Comparison of ENCODE assay signal across 8 cellular contexts in genomic region chr7:149090397-149091195, GRCh38. TPM values are rescaled to one million over a fixed set of nuclear protein-coding genes. Genes with fewer than 3 reads are reported as not detected.
DNase-seq lines count a peak whose midpoint lies in the region; ATAC-seq and TF ChIP-seq lines count a peak whose summit lies in the region.

Gene ZNF786, minus strand, starts transcription at chr7:149090718. Its CDS starts 78 bp downstream, at chr7:149090640.

- DNase-seq in GM12865 (ENCODE audit: low read depth) (peak; percentile 97), NCI-H1048 (lab: John Stamatoyannopoulos, UW) (peak; percentile 60), Right ventricle myocardium superior (peak; percentile 91), trophoblast cell (peak; percentile 82 to 91), transverse colon (peak; percentile 90)

- H3K27me3 ChIP-seq in trophoblast cell (ENCODE audit: insufficient read depth, low read length) (no peaks in the 10 kb centered on the region), transverse colon (no peaks in the 10 kb centered on the region)

- in situ Hi-C loops in transverse colon (cut with MboI; ENCODE audit: low pct_ligation_motif_present in 1 of 4, low pct_unique_long_range_greater_than_20kb in 1 of 4, low sequenced_read_pairs in 3 of 4): loop anchor here in 1 of 4 donors (10.0 kb wide), 1 partner anchor 86 kb away; no protein-coding TSS in a partner anchor

- peak; percentile 94 for TF ChIP-seq POLR2A in transverse colon (IDR thresholded peaks at IDR 0.05)

- H2BK5ac ChIP-seq in trophoblast cell (ENCODE audit: low read depth, low read length, poor library complexity): peak within 1 kb of the TSS; percentile 86

- H3K36me3 ChIP-seq in trophoblast cell (ENCODE audit: control insufficient read depth in 1 of 2, insufficient read depth in 2 of 2, low read length in 2 of 2): peaks cover 2 to 4% of the 10 kb centered on the region in 2 experiments
- H3K36me3 ChIP-seq in transverse colon: no peaks in the 10 kb centered on the region

- no CpG with 5 or more reads among the region's 77 CpGs for WGBS in trophoblast cell (ENCODE audit: extremely low coverage, insufficient coverage, insufficient read length)
- 0% methylated on average over 37 of the region's 77 CpGs; no CpG with 5 or more reads in 1 of the 2 donors for WGBS in transverse colon (ENCODE audit: low coverage in 1 of 2), 2 donors

- H3K9me3 ChIP-seq in trophoblast cell (ENCODE audit: insufficient read depth, low read depth, low read length) (no peaks in the 10 kb centered on the region), transverse colon (no peaks in the 10 kb centered on the region)

- TF ChIP-seq EP300 in transverse colon (IDR thresholded peaks at IDR 0.05; ENCODE audit: low read depth): no peak

- H3K4me2 ChIP-seq in trophoblast cell (ENCODE audit: low read length): peak within 1 kb of the TSS; percentile 74

- H3K4me3 Mint-ChIP-seq in activated naive CD8-positive, alpha-beta T cell: peak within 1 kb of the TSS; percentile 99

- peak within 1 kb of the TSS; percentile 92 for H2BK120ac ChIP-seq in trophoblast cell (ENCODE audit: insufficient read depth, low read length, poor library complexity)

- H4K8ac ChIP-seq in trophoblast cell (ENCODE audit: low read depth, low read length): peak within 1 kb of the TSS; percentile 98

- H4K12ac ChIP-seq in trophoblast cell (ENCODE audit: low read depth, low read length): peak within 1 kb of the TSS; percentile 98

- peak within 1 kb of the TSS; percentile 97 for H3K9ac ChIP-seq in trophoblast cell (ENCODE audit: low read length)

- peaks cover 3 to 4% of the 10 kb centered on the region in 2 experiments for H3K4me1 ChIP-seq in trophoblast cell (ENCODE audit: control insufficient read depth in 1 of 2, insufficient read depth in 2 of 2, low read length in 2 of 2)
- peaks cover 5 to 31% (median 6%) of the 10 kb centered on the region in 4 donors for H3K4me1 ChIP-seq in transverse colon

- peak within 1 kb of the TSS; percentile 98 for H2AFZ ChIP-seq in trophoblast cell (ENCODE audit: insufficient read depth, low read length, poor library complexity)

- peak; percentile 86 for TF ChIP-seq CTCF in GM12865 (IDR thresholded peaks at IDR 0.05; ENCODE audit: insufficient read depth, low read depth, low read length, missing control alignments)
- peak; percentile 86 to 96 (median 93) for TF ChIP-seq CTCF in transverse colon (IDR thresholded peaks at IDR 0.05)

- H3K27ac ChIP-seq in trophoblast cell (ENCODE audit: low read depth, low read length) (peak within 1 kb of the TSS; percentile 90), transverse colon (peak within 1 kb of the TSS; percentile 98 to 100 (median 99))

- H3K9me3 Mint-ChIP-seq in activated naive CD8-positive, alpha-beta T cell (ENCODE audit: low read depth): no peaks in the 10 kb centered on the region

- peaks cover 16% of the 10 kb centered on the region for H3K79me1 ChIP-seq in trophoblast cell (ENCODE audit: low read length)

- H2AK5ac ChIP-seq in trophoblast cell (ENCODE audit: low read length): peak within 1 kb of the TSS; percentile 65

- peaks cover 28% of the 10 kb centered on the region for H3K4me1 Mint-ChIP-seq in activated naive CD8-positive, alpha-beta T cell (ENCODE audit: low read depth)

- peak within 1 kb of the TSS; percentile 90 for H3K4ac ChIP-seq in trophoblast cell (ENCODE audit: low read depth, low read length)

- no peak within 1 kb of the TSS for H3K23ac ChIP-seq in trophoblast cell (ENCODE audit: low read length)

- H3K27ac Mint-ChIP-seq in activated naive CD8-positive, alpha-beta T cell: peak within 1 kb of the TSS; percentile 100

- H3K4me3 ChIP-seq in GM12865 (ENCODE audit: low read depth, low read length) (peak within 1 kb of the TSS; percentile 71), trophoblast cell (ENCODE audit: low read depth, low read length) (peak within 1 kb of the TSS; percentile 98), transverse colon (peak within 1 kb of the TSS; percentile 63 to 93 (median 88))

- H4K91ac ChIP-seq in trophoblast cell (ENCODE audit: low read depth, low read length): peak within 1 kb of the TSS; percentile 94

- ATAC-seq in HG02610 (IDR thresholded peaks at IDR 0.05; ENCODE audit: unreplicated experiment): peak; percentile 88
- ATAC-seq in SK-N-SH treated with all-trans-retinoic acid at 6 μM for 48 hours: peak; percentile 94
- peak; percentile 99 for ATAC-seq in Right ventricle myocardium superior (ENCODE audit: poor library complexity)

- H3K79me2 ChIP-seq in trophoblast cell (ENCODE audit: control insufficient read depth, insufficient read depth, low read length, poor library complexity): peaks cover 14% of the 10 kb centered on the region

- no peaks in the 10 kb centered on the region for H3K27me3 Mint-ChIP-seq in activated naive CD8-positive, alpha-beta T cell

- H3K14ac ChIP-seq in trophoblast cell (ENCODE audit: low read length): peak within 1 kb of the TSS; percentile 97

- peak within 1 kb of the TSS; percentile 95 for H3K18ac ChIP-seq in trophoblast cell (ENCODE audit: low read length)

- peak within 1 kb of the TSS; percentile 8 for H2BK12ac ChIP-seq in trophoblast cell (ENCODE audit: low read length)

- no peaks in the 10 kb centered on the region for H3K36me3 Mint-ChIP-seq in activated naive CD8-positive, alpha-beta T cell

- intact Hi-C loops in Right ventricle myocardium superior (cut with DNase I): loop anchor here (5.0 kb wide), 2 partner anchors 63 to 83 kb away; partner anchors contain the start of gene PDIA4
- intact Hi-C loops in transverse colon (cut with DNase I; ENCODE audit: low total_unique reads): loop anchor here (2.0 kb wide), 1 partner anchor 86 kb away; no protein-coding TSS in a partner anchor

TF ChIP-seq in SK-N-SH treated with all-trans-retinoic acid at 6 μM for 48 hours, 23 proteins besides CTCF, POLR2A, EP300 and RAD21 (continues in another document):
- TF ChIP-seq ZFP3 (CRISPR knock-in tag; IDR thresholded peaks at IDR 0.05) (peak; percentile 63; the same call in 1 of the 2 replicates), ZNF565 (CRISPR knock-in tag; conservative IDR thresholded peaks at IDR 0.05; ENCODE audit: low read depth) (no peak), ARNTL (CRISPR knock-in tag; IDR thresholded peaks at IDR 0.05; ENCODE audit: borderline replicate concordance, low read depth) (no peak; the same call in 1 of the 2 replicates), POU6F1 (CRISPR knock-in tag; IDR thresholded peaks at IDR 0.05; ENCODE audit: borderline replicate concordance, low read depth) (0 out of 2 replicates have a peak, but pooled peaks have one; percentile 60), CSRNP3 (CRISPR knock-in tag; IDR thresholded peaks at IDR 0.05) (no peak), GLIS3 (CRISPR knock-in tag; IDR thresholded peaks at IDR 0.05) (peak; percentile 90; the same call in 1 of the 2 replicates), BACH2 (CRISPR knock-in tag; IDR thresholded peaks at IDR 0.05; ENCODE audit: borderline replicate concordance) (no peak), CREB5 (CRISPR knock-in tag; IDR thresholded peaks at IDR 0.05; ENCODE audit: low read depth) (no peak), OSR1 (CRISPR knock-in tag; IDR thresholded peaks at IDR 0.05) (no peak), ZNF8 (CRISPR knock-in tag; IDR thresholded peaks at IDR 0.05) (0 out of 2 replicates have a peak, but pooled peaks have one; percentile 30), SNAI2 (CRISPR knock-in tag; IDR thresholded peaks at IDR 0.05) (no peak), ZNF70 (CRISPR knock-in tag; IDR thresholded peaks at IDR 0.05) (no peak), TCF4 (CRISPR knock-in tag; IDR thresholded peaks at IDR 0.05; ENCODE audit: borderline replicate concordance) (0 out of 2 replicates have a peak, but pooled peaks have one; percentile 11)

RNA-seq across cellular contexts. Expression of gene ZNF786, which starts in this region (rescaled TPM):
- total RNA-seq in Right ventricle myocardium superior (2.3 TPM), transverse colon (1 to 10 TPM; 4.0 to 5.2 (median 5.2) TPM)
- polyA plus RNA-seq in trophoblast cell (2013): 4.7 and 5.0 TPM in 2 replicates

Comparison
In these comparisons a context has a peak if more than half of its experiments do, and no peak if none do; other contexts are left out.
1. Peak in every context shown above with its lines: DNase-seq, ATAC-seq, H3K4me3 ChIP-seq and H3K27ac ChIP-seq.